23 cellular contexts compared by ENCODE assay signal in the genomic region with DNA sequence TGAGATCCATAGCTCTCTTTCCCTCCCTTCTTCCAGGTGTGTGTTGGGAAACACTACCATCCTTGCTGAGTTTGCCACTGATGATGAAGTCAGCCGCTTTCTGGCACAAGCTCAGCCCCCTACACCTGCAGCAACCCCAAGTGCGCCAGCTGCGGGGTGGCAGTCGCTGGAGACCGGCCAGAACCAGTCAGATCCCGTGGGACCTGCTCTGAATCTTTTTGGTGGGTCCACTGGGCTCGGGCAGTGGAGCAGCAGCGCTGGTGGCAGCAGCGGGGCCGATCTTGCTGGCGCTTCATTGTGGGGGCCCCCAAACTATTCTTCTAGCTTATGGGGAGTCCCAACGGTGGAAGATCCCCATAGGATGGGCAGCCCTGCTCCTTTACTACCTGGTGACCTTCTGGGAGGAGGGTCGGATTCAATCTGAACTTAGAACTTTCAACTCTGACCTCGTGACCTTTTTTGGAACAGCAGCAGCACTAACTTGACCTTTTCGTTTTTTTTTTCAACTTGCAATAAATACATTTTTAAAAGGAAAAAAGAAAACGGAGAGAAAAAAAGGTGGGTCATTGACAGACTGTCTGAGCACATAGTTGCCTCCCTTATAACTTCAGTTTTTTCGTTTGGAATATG. TPM values are rescaled to one million over a fixed set of nuclear protein-coding genes. Genes with fewer than 3 reads are reported as not detected.
DNase-seq lines count a peak whose midpoint lies in the region; ATAC-seq, FAIRE-seq and TF ChIP-seq lines count a peak whose summit lies in the region.
"Had no signal": no experiment of that assay in that cellular context is flagged by ENCODE, and none has a peak within 500 bp of the region (broad histone marks: within the 10 kb centered on the region; RNA-seq: fewer than 3 reads in every experiment).

No MANE protein-coding gene starts in this region.

- no peaks in the 10 kb centered on the region for H3K9me2 ChIP-seq in OCI-LY1 (ENCODE audit: low read depth, low read length)

- no peaks in the 10 kb centered on the region for H3F3A ChIP-seq in OCI-LY1 (ENCODE audit: insufficient read depth, low read length)

- TF ChIP-seq RAD21 in GM12878 (IDR thresholded peaks at IDR 0.05; ENCODE audit: insufficient read depth, low read depth, low read length), result no peak

- BruUV-seq in GM12878 (replicated peaks; lab: Mats Ljungman, UMichigan), result no TSS peak

- intact Hi-C loops in GM12878 (cut with micrococcal nuclease; ENCODE audit: unreplicated experiment), result no loop called here
- intact Hi-C loops in spleen (cut with DNase I; ENCODE audit: low total_unique reads), result no loop called here

- no peak overlapping the region for H3K4me3 Mint-ChIP-seq in activated CD4-positive, alpha-beta T cell treated with anti-CD3 and anti-CD28 coated beads, Interleukin-2, amount 10 ng/mL, durations not matched to agents 7 days and 5 days

- H3K4me3 ChIP-seq in OCI-LY1 (ENCODE audit: low read depth, low read length, poor library complexity, severe bottlenecking), result no peak overlapping the region
- H3K4me3 ChIP-seq in GM12878, result no peak overlapping the region
- H3K4me3 ChIP-seq in spleen, result no peak overlapping the region
- H3K4me3 ChIP-seq: A549, adrenal gland, coronary artery, tibial nerve had no signal

- no peaks in the 10 kb centered on the region for H3K9me3 Mint-ChIP-seq in activated CD4-positive, alpha-beta T cell treated with anti-CD3 and anti-CD28 coated beads, Interleukin-2, amount 10 ng/mL, durations not matched to agents 7 days and 5 days
- H3K9me3 Mint-ChIP-seq: stimulated activated naive CD8-positive, alpha-beta T cell treated with anti-CD3 and anti-CD28 coated beads, Interleukin-15, amount 100 ng/mL, for 72 hours had no signal

- peak overlapping the region; percentile 13; the same call in 1 of the 2 replicates for H3K4me2 ChIP-seq in OCI-LY1 (ENCODE audit: low read length)
- no peak overlapping the region for H3K4me2 ChIP-seq in GM12878 (ENCODE audit: control insufficient read depth, insufficient read depth)
- H3K4me2 ChIP-seq: A549 had no signal

- RAD21 ChIA-PET in GM12878 (lab: Charles Lee; ENCODE audit: unreplicated experiment), result no interaction called here

- SMC1A ChIA-PET in GM12878 (lab: Charles Lee; ENCODE audit: uncharacterized antibody, unreplicated experiment), result no interaction called here

- H3K36me3 Mint-ChIP-seq in activated CD4-positive, alpha-beta T cell treated with anti-CD3 and anti-CD28 coated beads, Interleukin-2, amount 10 ng/mL, durations not matched to agents 7 days and 5 days (ENCODE audit: low read depth), result peaks cover 80% of the 10 kb centered on the region

- TF ChIP-seq POLR2A in GM12878 (IDR thresholded peaks at IDR 0.05; ENCODE audit: low read depth, low read length), result no peak
- TF ChIP-seq POLR2A in spleen (IDR thresholded peaks at IDR 0.05), result no peak

- in situ Hi-C loops in GM12878 (cut with MboI), result no loop called here

- H3K36me3 ChIP-seq in OCI-LY1 (ENCODE audit: insufficient read depth, low read length) (peaks cover 53% of the 10 kb centered on the region; the same call in 1 of the 2 replicates), GM12878 (ENCODE audit: control insufficient read depth in 2 of 2, insufficient read depth in 2 of 2, low read length in 1 of 2) (peaks cover 6 to 9% of the 10 kb centered on the region in 2 experiments), spleen (peaks cover 0 to 95% (median 59%) of the 10 kb centered on the region in 6 donors)

- H3K27me3 Mint-ChIP-seq in activated CD4-positive, alpha-beta T cell treated with anti-CD3 and anti-CD28 coated beads, Interleukin-2, amount 10 ng/mL, durations not matched to agents 7 days and 5 days, result no peaks in the 10 kb centered on the region
- H3K27me3 Mint-ChIP-seq: stimulated activated naive CD8-positive, alpha-beta T cell treated with anti-CD3 and anti-CD28 coated beads, Interleukin-15, amount 100 ng/mL, for 72 hours had no signal

- H3K4me1 Mint-ChIP-seq in activated CD4-positive, alpha-beta T cell treated with anti-CD3 and anti-CD28 coated beads, Interleukin-2, amount 10 ng/mL, durations not matched to agents 7 days and 5 days, result peaks cover 73% of the 10 kb centered on the region

- DNase-seq in activated CD4-positive, alpha-beta T cell treated with anti-CD3 and anti-CD28 coated beads, Interleukin-2, amount 10 ng/mL, durations not matched to agents 7 days and 5 days, result no peak
- DNase-seq in activated CD4-positive, alpha-beta T cell treated with anti-CD3 and anti-CD28 coated beads, Interleukin-2, amount 50 U/mL, for 1 hour, result no peak
- DNase-seq in GM12878 (ENCODE audit: low read depth, low spot score) (no peak), spleen (no peak), AG08396 (ENCODE audit: low spot score) (no peak)
- DNase-seq: EL; mammary epithelial cell; NCI-H1105; NCI-H2081 treated with DMSO at 0.1 percent for 48 hours; NCI-H446; retina; SHP77; stimulated activated naive CD8-positive, alpha-beta T cell treated with anti-CD3 and anti-CD28 coated beads, Interleukin-15, amount 100 ng/mL, for 72 hours; SW 1271 had no signal

- no peaks in the 10 kb centered on the region for H4K20me1 ChIP-seq in OCI-LY1 (ENCODE audit: insufficient read depth, low read length)
- H4K20me1 ChIP-seq in GM12878 (ENCODE audit: control insufficient read depth, insufficient read depth), result no peaks in the 10 kb centered on the region

- peak overlapping the region; percentile 77 for H3K27ac ChIP-seq in OCI-LY1 (ENCODE audit: low read depth, low read length, poor library complexity, severe bottlenecking)
- no peak overlapping the region for H3K27ac ChIP-seq in GM12878 (ENCODE audit: control insufficient read depth, insufficient read depth)
- H3K27ac ChIP-seq in spleen, result peak overlapping the region in 5 of 8 donors; percentile 14 to 88 (median 78)
- H3K27ac ChIP-seq: A549, adrenal gland, coronary artery, HL-60 had no signal

- TF ChIP-seq CTCF in OCI-LY1 (IDR thresholded peaks at IDR 0.05; ENCODE audit: low read length) (no peak), GM12878 (IDR thresholded peaks at IDR 0.05 in 2 of 3, conservative IDR thresholded peaks at IDR 0.05 in 1 of 3; ENCODE audit: control insufficient read depth in 2 of 3, extremely low read depth in 1 of 3, insufficient read depth in 1 of 3, low read depth in 3 of 3, low read length in 3 of 3) (no peak), spleen (IDR thresholded peaks at IDR 0.05 in 8 of 11, conservative IDR thresholded peaks at IDR 0.05 in 3 of 11) (no peak)

- H3K9ac ChIP-seq in OCI-LY1 (ENCODE audit: low read length), result no peak overlapping the region
- H3K9ac ChIP-seq in GM12878 (ENCODE audit: control insufficient read depth, insufficient read depth, low read length), result no peak overlapping the region

- POLR2A ChIA-PET in activated CD4-positive, alpha-beta T cell treated with anti-CD3 and anti-CD28 coated beads, Interleukin-2, amount 10 ng/mL, durations not matched to agents 7 days and 5 days (lab: Charles Lee), result no interaction called here
- POLR2A ChIA-PET in GM12878 (lab: Charles Lee), result no interaction called here

- H3K79me2 ChIP-seq in OCI-LY1 (ENCODE audit: insufficient read depth, low read length) (no peaks in the 10 kb centered on the region), GM12878 (ENCODE audit: control insufficient read depth, insufficient read depth, low read length) (no peaks in the 10 kb centered on the region)

- no peak for FAIRE-seq in GM12878 (lab: Jason Lieb, UNC)
- FAIRE-seq: A549, D721Med had no signal

- H3K9me3 ChIP-seq in OCI-LY1 (ENCODE audit: low read length) (no peaks in the 10 kb centered on the region), GM12878 (replicated peaks; ENCODE audit: control insufficient read depth, insufficient read depth, low read length) (no peaks in the 10 kb centered on the region), spleen (no peaks in the 10 kb centered on the region)
- H3K9me3 ChIP-seq: A549, adrenal gland, tibial nerve had no signal

- H2AFZ ChIP-seq in OCI-LY1 (ENCODE audit: low read length) (no peak overlapping the region), GM12878 (ENCODE audit: control insufficient read depth, low read depth, low read length) (no peak overlapping the region)

- CTCF ChIA-PET in activated CD4-positive, alpha-beta T cell treated with anti-CD3 and anti-CD28 coated beads, Interleukin-2, amount 10 ng/mL, durations not matched to agents 7 days and 5 days (lab: Charles Lee), result interaction anchor here (1.4 kb wide), 1 partner anchor 8 kb away, joined by 4 read pairs; no protein-coding TSS in a partner anchor
- CTCF ChIA-PET in GM12878 (lab: Yijun Ruan, JAX), result no interaction called here

- WGBS in GM12878 (ENCODE audit: insufficient coverage, insufficient replicate concordance, low lambda C conversion rate, missing lambda C conversion rate), result 88% methylated on average over 17 of the region's 17 CpGs
- 92 to 96% (median 94%) methylated on average over 17 of the region's 17 CpGs for WGBS in spleen, 5 donors

- ATAC-seq in GM12878 (no peak), HG02763 (IDR thresholded peaks at IDR 0.05; ENCODE audit: unreplicated experiment) (no peak), HG02938 (IDR thresholded peaks at IDR 0.05; ENCODE audit: unreplicated experiment) (no peak)
- ATAC-seq: A549; stimulated activated naive CD8-positive, alpha-beta T cell treated with anti-CD3 and anti-CD28 coated beads, Interleukin-15, amount 100 ng/mL, for 72 hours had no signal

- H3K27ac Mint-ChIP-seq in activated CD4-positive, alpha-beta T cell treated with anti-CD3 and anti-CD28 coated beads, Interleukin-2, amount 10 ng/mL, durations not matched to agents 7 days and 5 days, result peak overlapping the region; percentile 99

- no peak for TF ChIP-seq EP300 in GM12878 (IDR thresholded peaks at IDR 0.05; ENCODE audit: borderline replicate concordance in 1 of 2, control insufficient read depth in 1 of 2, low read depth in 2 of 2, low read length in 2 of 2)

- H3K4me1 ChIP-seq in OCI-LY1 (ENCODE audit: insufficient read depth, low read length, severe bottlenecking) (peaks cover 38% of the 10 kb centered on the region), GM12878 (ENCODE audit: control insufficient read depth, insufficient read depth, low read length) (no peaks in the 10 kb centered on the region), spleen (peaks cover 6 to 52% (median 24%) of the 10 kb centered on the region in 6 donors)
- H3K4me1 ChIP-seq: A549, adrenal gland had no signal

- H3K27me3 ChIP-seq in OCI-LY1 (ENCODE audit: insufficient read depth, low read length), result no peaks in the 10 kb centered on the region
- no peaks in the 10 kb centered on the region for H3K27me3 ChIP-seq in GM12878 (replicated peaks in 1 of 2; ENCODE audit: control insufficient read depth in 2 of 2, insufficient read depth in 2 of 2, low read length in 1 of 2)
- H3K27me3 ChIP-seq in spleen (replicated peaks in 1 of 7), result no peaks in the 10 kb centered on the region
- H3K27me3 ChIP-seq: adrenal gland, tibial nerve had no signal

RNA-seq across cellular contexts. Expression of a gene that starts 23.4 kb away (rescaled TPM):
- total RNA-seq in activated CD4-positive, alpha-beta T cell treated with anti-CD3 and anti-CD28 coated beads, Interleukin-2, amount 10 ng/mL, durations not matched to agents 7 days and 5 days, result 100 to 1,000 TPM; 124 to 130 TPM
- 97.8 and 105 TPM in 2 replicates for total RNA-seq in GM12878 (2013; cell fraction: nucleolus; rRNA removed)
- total RNA-seq in GM12878 (2014; rRNA removed) (141 and 144 TPM in 2 replicates), GM12878 (2014; rRNA removed; fragmentation: Illumina TruSeq; extraction: Trizol) (124 and 126 TPM in 2 replicates), GM12878 (2021) (132 and 133 TPM in 2 replicates), spleen (10 to 100 TPM; 40.4 to 77.7 (median 55.0) TPM)
- 75.9 TPM for polyA plus RNA-seq in GM12878 (2011; ENCODE audit: low read depth)
- polyA plus RNA-seq in GM12878 (2011; rRNA removed) (126 and 139 TPM in 2 replicates), GM12878 (2014; fragmentation: Illumina TruSeq; extraction: Trizol) (127 and 132 TPM in 2 replicates), GM12878 (2014; fragmentation: Nextera tagmentation; extraction: Ambion mirVana) (100 to 1,000 TPM; 230 to 313 TPM), GM12878 (2014; rRNA removed) (128 and 144 TPM in 2 replicates), GM12878 (2016; fragmentation: Nextera tagmentation; extraction: Ambion mirVana) (100 to 1,000 TPM; 182 to 192 TPM), spleen (10 to 100 TPM; 39.1 to 52.5 (median 43.3) TPM)
- polyA plus RNA-seq in GM12878 (2011; cell fraction: cytosol; rRNA removed), result 143 and 151 TPM in 2 replicates
- 104 TPM in 2 replicates for polyA plus RNA-seq in GM12878 (2011; cell fraction: nucleus; rRNA removed)
- 79.8 and 95.5 TPM in 2 replicates for polyA plus RNA-seq in GM12878 (2012)
- polyA minus RNA-seq in GM12878 (2011; rRNA and poly(A)+ RNA removed), result 163 and 188 TPM in 2 replicates
- 27.4 and 42.8 TPM in 2 replicates for polyA minus RNA-seq in GM12878 (2011; cell fraction: cytosol; rRNA and poly(A)+ RNA removed)
- 28.3 and 41.4 TPM in 2 replicates for polyA minus RNA-seq in GM12878 (2011; cell fraction: nucleus; rRNA and poly(A)+ RNA removed)

RNA-seq across cellular contexts. Expression of a gene that starts 47.5 kb away (rescaled TPM):
- total RNA-seq in activated CD4-positive, alpha-beta T cell treated with anti-CD3 and anti-CD28 coated beads, Interleukin-2, amount 10 ng/mL, durations not matched to agents 7 days and 5 days, result 10 to 100 TPM; 79.6 to 92.4 TPM
- total RNA-seq in GM12878 (2013; cell fraction: nucleolus; rRNA removed), result 91.8 and 98.1 TPM in 2 replicates
- total RNA-seq in GM12878 (2014; rRNA removed), result 54.2 and 55.3 TPM in 2 replicates
- 20.6 and 23.6 TPM in 2 replicates for total RNA-seq in GM12878 (2014; rRNA removed; fragmentation: Illumina TruSeq; extraction: Trizol)
- 68.9 and 72.9 TPM in 2 replicates for total RNA-seq in GM12878 (2021)
- polyA plus RNA-seq in GM12878 (2011; ENCODE audit: low read depth), result 31.9 TPM
- polyA plus RNA-seq in GM12878 (2011; rRNA removed), result 21.2 and 38.4 TPM in 2 replicates
- 35.1 and 59.7 TPM in 2 replicates for polyA plus RNA-seq in GM12878 (2011; cell fraction: cytosol; rRNA removed)
- 531 and 554 TPM in 2 replicates for polyA plus RNA-seq in GM12878 (2011; cell fraction: nucleus; rRNA removed)
- 61.2 and 72.9 TPM in 2 replicates for polyA plus RNA-seq in GM12878 (2012)
- 5.9 and 18.4 TPM in 2 replicates for polyA plus RNA-seq in GM12878 (2014; fragmentation: Illumina TruSeq; extraction: Trizol)
- polyA plus RNA-seq in GM12878 (2014; fragmentation: Nextera tagmentation; extraction: Ambion mirVana), result 1 to 10 TPM; 1.9 to 7.4 TPM
- 90.0 and 95.6 TPM in 2 replicates for polyA plus RNA-seq in GM12878 (2014; rRNA removed)
- 10 to 100 TPM; 61.7 to 65.4 TPM for polyA plus RNA-seq in GM12878 (2016; fragmentation: Nextera tagmentation; extraction: Ambion mirVana)
- polyA minus RNA-seq in GM12878 (2011; rRNA and poly(A)+ RNA removed), result 16.1 and 27.2 TPM in 2 replicates
- polyA minus RNA-seq in GM12878 (2011; cell fraction: cytosol; rRNA and poly(A)+ RNA removed), result 11.9 and 13.0 TPM in 2 replicates
- 49.9 and 64.8 TPM in 2 replicates for polyA minus RNA-seq in GM12878 (2011; cell fraction: nucleus; rRNA and poly(A)+ RNA removed)
- total RNA-seq in spleen, result 10 to 100 TPM; 56.3 to 99.3 (median 88.2) TPM
- polyA plus RNA-seq in spleen, result 100 to 1,000 TPM; 100 to 176 (median 161) TPM
